32 cellular contexts compared by ENCODE assay signal in genomic region chr10:116006508-116006907, GRCh38.
"Had no signal": no experiment of that assay in that cellular context is flagged by ENCODE, and none has a peak within 500 bp of the region (broad histone marks: within the 10 kb centered on the region; RNA-seq: fewer than 3 reads in every experiment).

No MANE protein-coding gene starts in this region.

- H3K4me1 ChIP-seq: adrenal gland, breast epithelium had no signal

- DNase-seq: activated effector memory CD4-positive, alpha-beta T cell treated with anti-CD3 and anti-CD28 coated beads, Interleukin-2, amount 50 U/mL, for 16 hours; activated effector memory CD4-positive, alpha-beta T cell treated with Interleukin-2 at 50 U/mL for 16 hours; activated gamma-delta T cell; activated gamma-delta T cell treated with Interleukin-2 at 50 U/mL for 16 hours; activated naive CD4-positive, alpha-beta T cell; activated naive CD4-positive, alpha-beta T cell treated with anti-CD3 and anti-CD28 coated beads for 36 hours; activated naive CD4-positive, alpha-beta T cell treated with anti-CD3 and anti-CD28 coated beads, Interleukin-2, amount 10 ng/mL, durations not matched to agents 7 days and 5 days; activated naive CD4-positive, alpha-beta T cell treated with anti-CD3 and anti-CD28 coated beads, Interleukin-2, amount 50 U/mL, for 16 hours; activated naive CD4-positive, alpha-beta T cell treated with Interleukin-2 at 50 U/mL for 16 hours; activated naive CD8-positive, alpha-beta T cell treated with anti-CD3 and anti-CD28 coated beads for 36 hours; activated naive CD8-positive, alpha-beta T cell treated with anti-CD3 and anti-CD28 coated beads, Interleukin-2, amount 10 ng/mL, durations not matched to agents 7 days and 5 days; activated naive CD8-positive, alpha-beta T cell treated with anti-CD3 and anti-CD28 coated beads, Interleukin-2, amount 50 U/mL, for 24 hours; activated T-cell treated with anti-CD3 and anti-CD28 coated beads, Interleukin-2, amount 50 U/mL, for 24 hours; activated T-cell treated with anti-CD3 and anti-CD28 coated beads, Interleukin-2, amount 50 U/mL, for 4 hours; activated T-cell treated with anti-CD3 and anti-CD28 coated beads, Interleukin-2, amount 50 U/mL, for 48 hours; activated T-cell treated with anti-CD3 and anti-CD28 coated beads, Interleukin-2, amount 50 U/mL, for 72 hours; adrenal gland; amniotic stem cell; amygdala; anterior cingulate cortex; aorta; body of pancreas; brain microvascular endothelial cell; central memory CD4-positive, alpha-beta T cell; cerebellar nuclear complex had no signal

- H3K36me3 ChIP-seq: adrenal gland, ascending aorta, brain microvascular endothelial cell, breast epithelium, cardiac muscle cell had no signal

- H3K9me3 ChIP-seq: adrenal gland, ascending aorta, body of pancreas, breast epithelium had no signal

- ATAC-seq: activated naive CD4-positive, alpha-beta T cell treated with anti-CD3 and anti-CD28 coated beads, Interleukin-2, amount 50 U/mL, for 72 hours; activated naive CD8-positive, alpha-beta T cell treated with anti-CD3 and anti-CD28 coated beads, Interleukin-2, amount 50 U/mL, for 24 hours; activated T-cell treated with anti-CD3 and anti-CD28 coated beads, Interleukin-2, amount 50 U/mL, for 4 hours; activated T-cell treated with anti-CD3 and anti-CD28 coated beads, Interleukin-2, amount 50 U/mL, for 72 hours; activated T-helper 17 cell treated with anti-CD3 and anti-CD28 coated beads, Interleukin-2, amount 50 U/mL, for 72 hours; body of pancreas had no signal

- H3K27me3 ChIP-seq: adrenal gland, ascending aorta, body of pancreas, brain microvascular endothelial cell, breast epithelium, cardiac muscle cell had no signal

- H3K27ac ChIP-seq: adrenal gland, ascending aorta, body of pancreas, brain microvascular endothelial cell, breast epithelium, cardiac muscle cell had no signal

- FAIRE-seq: astrocyte, bronchial epithelial cell had no signal

- H3K4me3 ChIP-seq: adrenal gland, ascending aorta, body of pancreas, breast epithelium, cardiac muscle cell had no signal
